In the genomic region with DNA sequence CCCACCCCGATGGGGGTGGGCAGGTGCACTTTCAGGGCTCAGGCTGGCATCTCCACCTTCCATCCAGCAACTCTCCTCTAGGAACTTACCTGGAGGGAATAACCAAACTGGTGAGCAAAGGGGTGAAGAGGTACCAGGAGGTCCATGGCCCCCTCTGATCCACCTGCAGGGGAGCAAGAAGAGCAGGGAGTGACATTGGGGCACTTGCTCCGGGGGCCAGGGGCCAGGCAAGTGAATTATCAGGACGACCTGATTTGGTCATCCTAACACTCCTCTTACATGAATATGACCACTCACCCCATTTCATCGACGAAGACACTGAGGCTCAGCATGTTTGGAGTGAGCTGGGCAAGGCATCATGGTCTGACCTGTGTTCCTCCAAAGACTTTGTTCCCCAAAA, we compare ENCODE assay signal across 8 cellular contexts. TPM values are rescaled to one million over a fixed set of nuclear protein-coding genes. Genes with fewer than 3 reads are reported as not detected.
"Had no signal": no experiment of that assay in that cellular context is flagged by ENCODE, and none has a peak within 500 bp of the region (broad histone marks: within the 10 kb centered on the region; RNA-seq: fewer than 3 reads in every experiment).

No MANE protein-coding gene starts in this region.

- DNase-seq: H9, HCEC 1CT, HFFc6 had no signal

- ATAC-seq: GM23338, HepG2 had no signal

- H3K4me1 Mint-ChIP-seq: IgD-negative memory B cell had no signal

- H3K27ac ChIP-seq: HL-60 had no signal

- H3K36me3 Mint-ChIP-seq: IgD-negative memory B cell had no signal

- H2AFZ ChIP-seq: GM23338 had no signal

- H3K4me2 ChIP-seq: GM23338 had no signal

- H3K4me3 ChIP-seq: GM23338 had no signal

- H3K27ac Mint-ChIP-seq: GM23338, H9, HFFc6, IgD-negative memory B cell had no signal

- H3K4me3 Mint-ChIP-seq: GM23338, H9, HFFc6, IgD-negative memory B cell had no signal

RNA-seq across cellular contexts. Expression of a gene that starts 6.0 kb away (rescaled TPM):
- total RNA-seq: H9, HepG2, HFFc6, HT1080 had no signal
- polyA plus RNA-seq: HepG2, IgD-negative memory B cell had no signal
